1 cellular context compared by ENCODE assay signal in genomic region chr10:99676435-99676834, GRCh38.
TF ChIP-seq lines count a peak whose summit lies in the region.

No MANE protein-coding gene starts in this region.

TF ChIP-seq in IMR-90, 13 proteins besides CTCF, POLR2A, EP300 and RAD21 (continued from another document):
- TF ChIP-seq ELK1 (IDR thresholded peaks at IDR 0.05; ENCODE audit: borderline replicate concordance, low read depth, low read length) = no peak
- no peak for TF ChIP-seq MAZ (IDR thresholded peaks at IDR 0.05; ENCODE audit: borderline replicate concordance, low read depth, low read length)
- no peak for TF ChIP-seq MXI1 (IDR thresholded peaks at IDR 0.05; ENCODE audit: borderline replicate concordance, low read depth, low read length)
- peak; percentile 5; the same call in 1 of the 2 replicates for TF ChIP-seq CEBPB (IDR thresholded peaks at IDR 0.05; ENCODE audit: low read depth, low read length)
- no peak for TF ChIP-seq SMC3 (IDR thresholded peaks at IDR 0.05; ENCODE audit: low read depth, low read length)
